Comparison of ENCODE assay signal across 18 cellular contexts in the genomic region with DNA sequence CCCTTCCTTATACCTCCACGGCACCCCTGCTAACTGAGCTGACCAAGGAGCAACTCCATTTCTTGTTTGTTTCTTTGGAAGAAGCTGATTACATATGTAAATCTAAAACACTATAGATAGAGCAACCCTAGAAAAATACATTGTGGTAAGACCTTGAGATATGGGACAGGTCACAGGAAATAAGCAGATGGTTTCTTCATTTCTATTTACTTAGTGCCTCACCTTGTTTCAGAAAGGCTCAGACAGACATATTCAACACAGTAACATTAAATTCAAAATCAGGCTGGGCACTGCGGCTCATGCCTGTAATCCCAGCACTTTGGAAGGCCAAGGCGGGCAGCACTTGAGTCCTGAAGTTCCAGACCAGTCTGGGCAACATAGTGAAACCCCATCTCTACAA. TPM values are rescaled to one million over a fixed set of nuclear protein-coding genes. Genes with fewer than 3 reads are reported as not detected.
DNase-seq lines count a peak whose midpoint lies in the region; ATAC-seq lines count a peak whose summit lies in the region.
"Had no signal": no experiment of that assay in that cellular context is flagged by ENCODE, and none has a peak within 500 bp of the region (broad histone marks: within the 10 kb centered on the region; RNA-seq: fewer than 3 reads in every experiment).

No MANE protein-coding gene starts in this region.

- no peak for ATAC-seq in stimulated activated naive CD8-positive, alpha-beta T cell treated with anti-CD3 and anti-CD28 coated beads, Interleukin-15, Interleukin-2, amounts not matched to agents 100 U/mL and 50 U/mL, for 24 hours

- H3K9me3 ChIP-seq in mucosa of rectum (ENCODE audit: control insufficient read depth in 2 of 2, low read length in 2 of 2): no peaks in the 10 kb centered on the region
- H3K9me3 ChIP-seq: breast epithelium, thoracic aorta had no signal

- no peak overlapping the region for H3K4me3 ChIP-seq in mucosa of rectum (ENCODE audit: low read length in 2 of 2)
- H3K4me3 ChIP-seq in urinary bladder (ENCODE audit: low read depth, low read length): no peak overlapping the region
- H3K4me3 ChIP-seq: breast epithelium, thoracic aorta had no signal

- H3K36me3 Mint-ChIP-seq in stimulated activated naive CD8-positive, alpha-beta T cell treated with anti-CD3 and anti-CD28 coated beads, Interleukin-15, Interleukin-2, amounts not matched to agents 100 ng/mL and 50 ng/mL, for 24 hours (ENCODE audit: low read depth): peaks cover 57% of the 10 kb centered on the region
- H3K36me3 Mint-ChIP-seq in activated T-helper 1 cell treated with anti-CD3 and anti-CD28 coated beads, Interleukin-12 subunit alpha, Interleukin-12 subunit beta, Interleukin-2, Interleukin-4 antibody, amounts not matched to agents 30 ng/mL and 10 ng/mL and 1 ng/mL, durations not matched to agents 14 hours and 24 hours and 36 hours (ENCODE audit: low read depth): peaks cover 48% of the 10 kb centered on the region

- intact Hi-C loops in activated T-helper 1 cell treated with anti-CD3 and anti-CD28 coated beads, Interleukin-12 subunit alpha, Interleukin-12 subunit beta, Interleukin-2, Interleukin-4 antibody, amounts not matched to agents 30 ng/mL and 10 ng/mL and 1 ng/mL, durations not matched to agents 14 hours and 24 hours and 36 hours (cut with micrococcal nuclease): no loop called here

- H3K9ac ChIP-seq in mucosa of rectum (ENCODE audit: low read depth in 1 of 2, low read length in 2 of 2): peak overlapping the region in 1 of 2 donors; percentile 58

- H3K9me3 Mint-ChIP-seq in stimulated activated naive CD8-positive, alpha-beta T cell treated with anti-CD3 and anti-CD28 coated beads, Interleukin-15, Interleukin-2, amounts not matched to agents 100 ng/mL and 50 ng/mL, for 24 hours: peaks cover 8% of the 10 kb centered on the region
- H3K9me3 Mint-ChIP-seq in activated T-helper 1 cell treated with anti-CD3 and anti-CD28 coated beads, Interleukin-12 subunit alpha, Interleukin-12 subunit beta, Interleukin-2, Interleukin-4 antibody, amounts not matched to agents 30 ng/mL and 10 ng/mL and 1 ng/mL, durations not matched to agents 14 hours and 24 hours and 36 hours: peaks cover 8% of the 10 kb centered on the region

- H3K4me3 Mint-ChIP-seq in stimulated activated naive CD8-positive, alpha-beta T cell treated with anti-CD3 and anti-CD28 coated beads, Interleukin-15, Interleukin-2, amounts not matched to agents 100 ng/mL and 50 ng/mL, for 24 hours: no peak overlapping the region
- H3K4me3 Mint-ChIP-seq in activated T-helper 1 cell treated with anti-CD3 and anti-CD28 coated beads, Interleukin-12 subunit alpha, Interleukin-12 subunit beta, Interleukin-2, Interleukin-4 antibody, amounts not matched to agents 30 ng/mL and 10 ng/mL and 1 ng/mL, durations not matched to agents 14 hours and 24 hours and 36 hours: no peak overlapping the region

- H3K4me1 ChIP-seq in mucosa of rectum (ENCODE audit: control insufficient read depth in 2 of 2, insufficient read depth in 2 of 2, low read length in 2 of 2) (peaks cover 8 to 17% of the 10 kb centered on the region in 2 donors), urinary bladder (ENCODE audit: insufficient read depth) (peaks cover 2% of the 10 kb centered on the region)

- in situ Hi-C loops in ACHN (cut with HindIII; ENCODE audit: low pct_ligation_motif_present, low pct_unique_long_range_greater_than_20kb, low sequenced_read_pairs): no loop called here

- no peaks in the 10 kb centered on the region for H3K27me3 ChIP-seq in mucosa of rectum (ENCODE audit: control insufficient read depth in 2 of 2, insufficient read depth in 2 of 2, low read length in 2 of 2)
- H3K27me3 ChIP-seq: breast epithelium had no signal

- H3K36me3 ChIP-seq in mucosa of rectum (ENCODE audit: control insufficient read depth in 2 of 2, insufficient read depth in 2 of 2, low read length in 2 of 2) (peaks cover 24 to 29% of the 10 kb centered on the region in 2 donors), urinary bladder (ENCODE audit: insufficient read depth) (no peaks in the 10 kb centered on the region)
- H3K36me3 ChIP-seq: breast epithelium, thoracic aorta had no signal

- DNase-seq in stimulated activated naive CD8-positive, alpha-beta T cell treated with anti-CD3 and anti-CD28 coated beads, Interleukin-15, Interleukin-2, amounts not matched to agents 100 U/mL and 50 U/mL, for 24 hours: no peak
- no peak for DNase-seq in activated T-helper 1 cell treated with anti-CD3 and anti-CD28 coated beads, Interleukin-12 subunit alpha, Interleukin-12 subunit beta, Interleukin-2, Interleukin-4 antibody, amounts not matched to agents 30 ng/mL and 10 ng/mL and 1 ng/mL, durations not matched to agents 14 hours and 24 hours and 36 hours (ENCODE audit: low spot score)
- DNase-seq in SIG-M5 treated with dmso at 0.1 percent for 504 hours (lab: John Stamatoyannopoulos, UW; ENCODE audit: unreplicated experiment) (no peak), AG20443 (ENCODE audit: low spot score) (no peak), ACHN (no peak)
- DNase-seq: activated gamma-delta T cell treated with Interleukin-2 at 50 U/mL for 16 hours; AML-193; islet precursor cell; NCI-H187; NCI-H446 treated with DMSO at 0.1 percent for 48 hours; occipital lobe; SHP77 treated with DMSO at 0.1 percent for 48 hours; stimulated activated CD4-positive, alpha-beta T cell treated with anti-CD3 and anti-CD28 coated beads, Interleukin-2, amount 100 ng/mL, for 24 hours had no signal

- H3K27ac ChIP-seq in mucosa of rectum (ENCODE audit: low read depth in 2 of 2, low read length in 2 of 2): peak overlapping the region; percentile 59 to 68
- peak overlapping the region; percentile 39 for H3K27ac ChIP-seq in urinary bladder (ENCODE audit: low read depth)

- peaks cover 55% of the 10 kb centered on the region for H3K4me1 Mint-ChIP-seq in stimulated activated naive CD8-positive, alpha-beta T cell treated with anti-CD3 and anti-CD28 coated beads, Interleukin-15, Interleukin-2, amounts not matched to agents 100 ng/mL and 50 ng/mL, for 24 hours (ENCODE audit: low read depth)
- peaks cover 70% of the 10 kb centered on the region for H3K4me1 Mint-ChIP-seq in activated T-helper 1 cell treated with anti-CD3 and anti-CD28 coated beads, Interleukin-12 subunit alpha, Interleukin-12 subunit beta, Interleukin-2, Interleukin-4 antibody, amounts not matched to agents 30 ng/mL and 10 ng/mL and 1 ng/mL, durations not matched to agents 14 hours and 24 hours and 36 hours (ENCODE audit: low read depth)

- no peaks in the 10 kb centered on the region for H3K27me3 Mint-ChIP-seq in stimulated activated naive CD8-positive, alpha-beta T cell treated with anti-CD3 and anti-CD28 coated beads, Interleukin-15, Interleukin-2, amounts not matched to agents 100 ng/mL and 50 ng/mL, for 24 hours
- no peaks in the 10 kb centered on the region for H3K27me3 Mint-ChIP-seq in activated T-helper 1 cell treated with anti-CD3 and anti-CD28 coated beads, Interleukin-12 subunit alpha, Interleukin-12 subunit beta, Interleukin-2, Interleukin-4 antibody, amounts not matched to agents 30 ng/mL and 10 ng/mL and 1 ng/mL, durations not matched to agents 14 hours and 24 hours and 36 hours (ENCODE audit: insufficient read depth)

- WGBS in urinary bladder: 90% methylated on average over 3 of the region's 3 CpGs

- peak overlapping the region; percentile 14 for H3K27ac Mint-ChIP-seq in stimulated activated naive CD8-positive, alpha-beta T cell treated with anti-CD3 and anti-CD28 coated beads, Interleukin-15, Interleukin-2, amounts not matched to agents 100 ng/mL and 50 ng/mL, for 24 hours
- H3K27ac Mint-ChIP-seq in activated T-helper 1 cell treated with anti-CD3 and anti-CD28 coated beads, Interleukin-12 subunit alpha, Interleukin-12 subunit beta, Interleukin-2, Interleukin-4 antibody, amounts not matched to agents 30 ng/mL and 10 ng/mL and 1 ng/mL, durations not matched to agents 14 hours and 24 hours and 36 hours: peak overlapping the region; percentile 42

RNA-seq across cellular contexts. Expression of a gene that starts 47.3 kb away (rescaled TPM):
- 64.2 and 75.8 TPM in 2 replicates for total RNA-seq in activated T-helper 1 cell treated with anti-CD3 and anti-CD28 coated beads, Interleukin-12 subunit alpha, Interleukin-12 subunit beta, Interleukin-2, Interleukin-4 antibody, amounts not matched to agents 30 ng/mL and 10 ng/mL and 1 ng/mL, durations not matched to agents 14 hours and 24 hours and 36 hours
- 35.6 TPM for total RNA-seq in urinary bladder
- 39.5 TPM for polyA plus RNA-seq in urinary bladder
